12 cellular contexts compared by ENCODE assay signal in the genomic region with DNA sequence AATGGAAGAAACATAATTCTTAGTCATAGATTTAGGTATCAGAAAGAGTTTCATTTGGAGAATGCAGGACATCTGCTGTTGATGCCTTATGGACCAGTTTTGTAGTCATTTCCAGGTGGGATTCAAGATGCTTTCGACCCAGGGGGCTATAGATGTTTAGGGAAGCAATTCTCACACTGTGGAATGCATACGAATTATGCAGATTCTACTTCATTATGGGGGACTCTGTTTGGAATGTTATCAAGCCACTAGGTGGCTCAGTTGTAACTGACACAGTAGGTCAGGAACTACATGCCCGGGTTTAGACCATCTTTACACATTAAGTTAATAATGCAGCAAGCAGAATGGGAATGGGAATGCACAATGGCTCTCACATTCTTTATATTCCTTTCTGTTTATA.
DNase-seq lines count a peak whose midpoint lies in the region; TF ChIP-seq lines count a peak whose summit lies in the region.
"Had no signal": no experiment of that assay in that cellular context is flagged by ENCODE, and none has a peak within 500 bp of the region (broad histone marks: within the 10 kb centered on the region; RNA-seq: fewer than 3 reads in every experiment).

No MANE protein-coding gene starts in this region.

- no peaks in the 10 kb centered on the region for H4K20me1 ChIP-seq in Karpas-422 (ENCODE audit: insufficient read depth, low read depth, low read length)

- no peaks in the 10 kb centered on the region for H3K4me1 ChIP-seq in Karpas-422 (ENCODE audit: low read length)
- H3K4me1 ChIP-seq: A549 had no signal

- TF ChIP-seq CTCF in LNCAP (IDR thresholded peaks at IDR 0.05), result peak; percentile 42; the same call in 1 of the 2 replicates

- no peak overlapping the region for H3K4me3 ChIP-seq in Karpas-422 (ENCODE audit: low read length)
- H3K4me3 ChIP-seq: A549 had no signal

- no peak overlapping the region for H3K27ac ChIP-seq in Karpas-422 (ENCODE audit: low read length)
- H3K27ac ChIP-seq: A549 had no signal

- H2AFZ ChIP-seq in Karpas-422 (ENCODE audit: low read length), result no peak overlapping the region

- H3K79me2 ChIP-seq in Karpas-422 (ENCODE audit: low read length), result no peaks in the 10 kb centered on the region

- DNase-seq in NCI-H1417 (lab: John Stamatoyannopoulos, UW) (peak in 2 of 3 experiments; percentile 6 to 37), NCI-H1417 treated with DMSO at 0.1 percent for 48 hours (lab: John Stamatoyannopoulos, UW) (no peak), amniotic epithelial cell (ENCODE audit: low read depth) (peak; percentile 10), pons (ENCODE audit: low spot score) (peak; percentile 34), Karpas-422 (no peak), kidney tubule cell (ENCODE audit: low spot score) (no peak), NCI-H1105 treated with DMSO at 0.1 percent for 48 hours (lab: John Stamatoyannopoulos, UW) (no peak)
- DNase-seq: activated CD4-positive, alpha-beta T cell treated with anti-CD3 and anti-CD28 coated beads, Interleukin-2, amount 10 ng/mL, durations not matched to agents 24 days and 14 days; NCI-H1048; stimulated activated CD4-positive, alpha-beta T cell treated with anti-CD3 and anti-CD28 coated beads, Interleukin-12 subunit alpha, Interleukin-12 subunit beta, amount 100 ng/mL, for 4 hours had no signal

- H3K9me3 ChIP-seq in Karpas-422 (ENCODE audit: low read length), result peaks cover 35% of the 10 kb centered on the region
- H3K9me3 ChIP-seq: A549 had no signal

- no peaks in the 10 kb centered on the region for H3K27me3 ChIP-seq in Karpas-422 (ENCODE audit: low read length)

- H3K9me2 ChIP-seq in Karpas-422 (replicated peaks; ENCODE audit: insufficient read depth, low read length), result no peaks in the 10 kb centered on the region

- no peak overlapping the region for H3K9ac ChIP-seq in Karpas-422 (ENCODE audit: low read length)

- no peaks in the 10 kb centered on the region for H3K36me3 ChIP-seq in Karpas-422 (ENCODE audit: insufficient read depth, low read length)

- no peak overlapping the region for H3K4me2 ChIP-seq in Karpas-422 (ENCODE audit: low read depth, low read length, poor library complexity, severe bottlenecking)
- H3K4me2 ChIP-seq: A549 had no signal

Comparison
In these comparisons a context has a peak if more than half of its experiments do, and no peak if none do; other contexts are left out.
1. DNase-seq: peak in NCI-H1417 (2 of 3), amniotic epithelial cell (single experiment) and pons (single experiment); none in NCI-H1417 treated with DMSO at 0.1 percent for 48 hours (single experiment), Karpas-422 (single experiment), kidney tubule cell (single experiment) and NCI-H1105 treated with DMSO at 0.1 percent for 48 hours (single experiment).